In genomic region chr10:124724279-124725027, GRCh38 we compare ENCODE assay signal across 8 cellular contexts. TPM values are rescaled to one million over a fixed set of nuclear protein-coding genes. Genes with fewer than 3 reads are reported as not detected.
A peak's percentile ranks its signal among the peaks of the same experiment; 100 is the strongest.
DNase-seq lines count a peak whose midpoint lies in the region; ATAC-seq and TF ChIP-seq lines count a peak whose summit lies in the region.

No MANE protein-coding gene starts in this region.

- CTCF ChIA-PET in mammary epithelial cell (lab: Charles Lee; ENCODE audit: low non-redundant PET) = interaction anchor here (0.6 kb wide), 1 partner anchor 162 kb away, joined by 4 read pairs; no protein-coding TSS in a partner anchor

- ATAC-seq in activated T-cell treated with anti-CD3 and anti-CD28 coated beads, Interleukin-2, amount 50 U/mL, for 4 hours = no peak
- no peak for ATAC-seq in GM18873 (IDR thresholded peaks at IDR 0.05; ENCODE audit: low FRiP score, unreplicated experiment)
- no peak for ATAC-seq in HG02970 (IDR thresholded peaks at IDR 0.05; ENCODE audit: low FRiP score, unreplicated experiment)

- dilution Hi-C loops in mammary epithelial cell (cut with HindIII; ENCODE audit: low sequenced_read_pairs) = loop anchor here (5.0 kb wide), 1 partner anchor 62 kb away; no protein-coding TSS in a partner anchor

- H3K4me1 ChIP-seq in mammary epithelial cell (ENCODE audit: insufficient read depth, low read length) (peaks cover 32% of the 10 kb centered on the region), muscle layer of colon (ENCODE audit: insufficient read depth, low read length) (peaks cover 72% of the 10 kb centered on the region), tibial nerve (peaks cover 2 to 100% (median 100%) of the 10 kb centered on the region in 4 donors)

- in situ Hi-C loops in mammary epithelial cell (cut with MboI; ENCODE audit: low sequenced_read_pairs in 2 of 2) = loop anchor here in 1 of 2 donors (25.0 kb wide), 1 partner anchor 87 kb away; no protein-coding TSS in a partner anchor

- H3K9me3 ChIP-seq in mammary epithelial cell (replicated peaks; ENCODE audit: insufficient read depth, low read length) = no peaks in the 10 kb centered on the region
- no peaks in the 10 kb centered on the region for H3K9me3 ChIP-seq in muscle layer of colon (ENCODE audit: low read length)
- no peaks in the 10 kb centered on the region for H3K9me3 ChIP-seq in tibial nerve

- H3K4me1 Mint-ChIP-seq in activated T-cell treated with anti-CD3 and anti-CD28 coated beads, Interleukin-2, amount 50 U/mL, for 24 hours (ENCODE audit: low read depth) = peaks cover 91% of the 10 kb centered on the region
- peaks cover 95% of the 10 kb centered on the region for H3K4me1 Mint-ChIP-seq in activated T-cell treated with anti-CD3 and anti-CD28 coated beads, Interleukin-2, amount 50 U/mL, for 4 hours (ENCODE audit: low read depth)

- peak overlapping the region; percentile 91 for H3K27ac ChIP-seq in mammary epithelial cell (ENCODE audit: insufficient read depth, low read depth, low read length)
- peak overlapping the region; percentile 21 for H3K27ac ChIP-seq in muscle layer of colon (ENCODE audit: low read depth, low read length)
- H3K27ac ChIP-seq in tibial nerve = peak overlapping the region; percentile 83 to 98 (median 91)

- BruUV-seq in mammary epithelial cell (replicated peaks; lab: Mats Ljungman, UMichigan) = no TSS peak

- peaks cover 79% of the 10 kb centered on the region for H3K79me2 ChIP-seq in mammary epithelial cell (ENCODE audit: insufficient read depth, low read length)

- DNase-seq in activated T-cell treated with anti-CD3 and anti-CD28 coated beads, Interleukin-2, amount 50 U/mL, for 24 hours = peak; percentile 29
- no peak for DNase-seq in activated T-cell treated with anti-CD3 and anti-CD28 coated beads, Interleukin-2, amount 50 U/mL, for 4 hours
- DNase-seq in mammary epithelial cell (peak; percentile 71), tibial nerve (ENCODE audit: low spot score in 2 of 2) (no peak), AG20443 (ENCODE audit: low spot score) (no peak)

- peak; percentile 97 to 100 for TF ChIP-seq EP300 in tibial nerve (IDR thresholded peaks at IDR 0.05)

- 61% methylated on average over 15 of the region's 20 CpGs for WGBS in mammary epithelial cell (ENCODE audit: low coverage, missing lambda C conversion rate)
- 36 to 47% methylated on average over 20 of the region's 20 CpGs for WGBS in tibial nerve, 2 donors

- no peaks in the 10 kb centered on the region for H3K27me3 Mint-ChIP-seq in activated T-cell treated with anti-CD3 and anti-CD28 coated beads, Interleukin-2, amount 50 U/mL, for 24 hours
- no peaks in the 10 kb centered on the region for H3K27me3 Mint-ChIP-seq in activated T-cell treated with anti-CD3 and anti-CD28 coated beads, Interleukin-2, amount 50 U/mL, for 4 hours (ENCODE audit: low read depth)

- intact Hi-C loops in mammary epithelial cell (cut with micrococcal nuclease) = no loop called here

- H2AFZ ChIP-seq in mammary epithelial cell (ENCODE audit: low read depth, low read length) = no peak overlapping the region

- peak; percentile 11 to 44 for TF ChIP-seq POLR2A in tibial nerve (IDR thresholded peaks at IDR 0.05)

- peaks cover 3% of the 10 kb centered on the region for H3K36me3 ChIP-seq in mammary epithelial cell (ENCODE audit: insufficient read depth, low read length)
- no peaks in the 10 kb centered on the region for H3K36me3 ChIP-seq in muscle layer of colon (ENCODE audit: insufficient read depth, low read length)
- H3K36me3 ChIP-seq in tibial nerve = no peaks in the 10 kb centered on the region

- no peak for TF ChIP-seq CTCF in mammary epithelial cell (conservative IDR thresholded peaks at IDR 0.05 in 1 of 2, IDR thresholded peaks at IDR 0.05 in 1 of 2; ENCODE audit: extremely low read depth in 1 of 2, insufficient read depth in 1 of 2, low read depth in 1 of 2, low read length in 2 of 2)
- TF ChIP-seq CTCF in tibial nerve (IDR thresholded peaks at IDR 0.05) = peak in 3 of 5 experiments; percentile 4 to 17 (median 15)

- H3K4me3 ChIP-seq in mammary epithelial cell (replicated peaks in 1 of 3; ENCODE audit: insufficient read depth in 1 of 3, low read depth in 2 of 3, low read length in 3 of 3) (no peak overlapping the region), muscle layer of colon (ENCODE audit: low read depth in 1 of 2, low read length in 2 of 2) (no peak overlapping the region), tibial nerve (peak overlapping the region in 1 of 4 donors; percentile 7)

- H4K20me1 ChIP-seq in mammary epithelial cell (ENCODE audit: insufficient read depth, low read length) = no peaks in the 10 kb centered on the region

- H3K27ac Mint-ChIP-seq in activated T-cell treated with anti-CD3 and anti-CD28 coated beads, Interleukin-2, amount 50 U/mL, for 24 hours = peak overlapping the region; percentile 97

- peaks cover 26% of the 10 kb centered on the region for H3K36me3 Mint-ChIP-seq in activated T-cell treated with anti-CD3 and anti-CD28 coated beads, Interleukin-2, amount 50 U/mL, for 24 hours (ENCODE audit: low read depth)
- H3K36me3 Mint-ChIP-seq in activated T-cell treated with anti-CD3 and anti-CD28 coated beads, Interleukin-2, amount 50 U/mL, for 4 hours (ENCODE audit: insufficient read depth) = peaks cover 5% of the 10 kb centered on the region

- no peaks in the 10 kb centered on the region for H3K27me3 ChIP-seq in mammary epithelial cell (ENCODE audit: insufficient read depth, low read length)
- H3K27me3 ChIP-seq in muscle layer of colon (ENCODE audit: control insufficient read depth in 1 of 2, insufficient read depth in 2 of 2, low read length in 2 of 2) = no peaks in the 10 kb centered on the region
- H3K27me3 ChIP-seq in tibial nerve = no peaks in the 10 kb centered on the region

- H3K9ac ChIP-seq in mammary epithelial cell (ENCODE audit: insufficient read depth, low read length) = peak overlapping the region; percentile 57
- no peak overlapping the region for H3K9ac ChIP-seq in muscle layer of colon (ENCODE audit: low read length)

- no peak overlapping the region for H3K4me2 ChIP-seq in mammary epithelial cell (ENCODE audit: insufficient read depth, low read depth, low read length)

- H3K9me3 Mint-ChIP-seq in activated T-cell treated with anti-CD3 and anti-CD28 coated beads, Interleukin-2, amount 50 U/mL, for 24 hours = no peaks in the 10 kb centered on the region
- H3K9me3 Mint-ChIP-seq in activated T-cell treated with anti-CD3 and anti-CD28 coated beads, Interleukin-2, amount 50 U/mL, for 4 hours = no peaks in the 10 kb centered on the region

- H3K4me3 Mint-ChIP-seq in activated T-cell treated with anti-CD3 and anti-CD28 coated beads, Interleukin-2, amount 50 U/mL, for 24 hours = no peak overlapping the region
- no peak overlapping the region for H3K4me3 Mint-ChIP-seq in activated T-cell treated with anti-CD3 and anti-CD28 coated beads, Interleukin-2, amount 50 U/mL, for 4 hours

RNA-seq across cellular contexts. Expression of gene FAM53B, which starts 19.7 kb away (rescaled TPM):
- total RNA-seq in activated T-cell treated with anti-CD3 and anti-CD28 coated beads, Interleukin-2, amount 50 U/mL, for 4 hours = 10 to 100 TPM; 12.9 to 19.2 (median 18.2) TPM
- 10 to 100 TPM; 16.2 to 51.8 TPM for total RNA-seq in mammary epithelial cell
- polyA plus RNA-seq in mammary epithelial cell = 9.3 TPM
- 37.8 TPM for polyA minus RNA-seq in mammary epithelial cell
- 10 to 100 TPM; 60.8 to 84.8 (median 78.8) TPM for total RNA-seq in tibial nerve

Comparison
In these comparisons a context has a peak if more than half of its experiments do, and no peak if none do; other contexts are left out.
1. DNase-seq: peak in activated T-cell treated with anti-CD3 and anti-CD28 coated beads, Interleukin-2, amount 50 U/mL, for 24 hours (single experiment) and mammary epithelial cell (single experiment); none in activated T-cell treated with anti-CD3 and anti-CD28 coated beads, Interleukin-2, amount 50 U/mL, for 4 hours (single experiment), tibial nerve (0 of 2) and AG20443 (single experiment).
2. H3K27ac ChIP-seq: peak in every context shown above with its lines; median percentile 91 in mammary epithelial cell; 91 in tibial nerve; 21 in muscle layer of colon.
3. CTCF ChIP-seq: peak in tibial nerve (3 of 5); none in mammary epithelial cell (0 of 2).